Comparison of ENCODE assay signal across 8 cellular contexts in genomic region chrX:41087219-41087618, GRCh38. TPM values are rescaled to one million over a fixed set of nuclear protein-coding genes. Genes with fewer than 3 reads are reported as not detected.
DNase-seq lines count a peak whose midpoint lies in the region; ATAC-seq, FAIRE-seq and TF ChIP-seq lines count a peak whose summit lies in the region.

No MANE protein-coding gene starts in this region.

- H4K8ac ChIP-seq in H1 (ENCODE audit: extremely low read depth, insufficient read depth, low read length): no peak overlapping the region

- H4K20me1 ChIP-seq in OCI-LY1 (ENCODE audit: insufficient read depth, low read length) (no peaks in the 10 kb centered on the region), H1 (replicated peaks in 1 of 2; ENCODE audit: control insufficient read depth in 1 of 2, insufficient read depth in 2 of 2, low read length in 2 of 2) (peaks cover 4 to 21% of the 10 kb centered on the region in 2 experiments)

- intact Hi-C loops in pancreas (cut with DNase I): no loop called here

- H4K5ac ChIP-seq in H1 (ENCODE audit: insufficient read length, low read depth, low read length): no peak overlapping the region

- no peak overlapping the region for H4K91ac ChIP-seq in H1 (replicated peaks; ENCODE audit: insufficient read length, low read length)

- CTCF ChIA-PET in H1 (lab: Charles Lee; ENCODE audit: partially characterized antibody): no interaction called here

- POLR2A ChIA-PET in H1 (lab: Charles Lee; ENCODE audit: partially characterized antibody): interaction anchor here (0.6 to 4.4 kb wide), 6 partner anchors 9 to 54 kb away, joined by 3 to 18 read pairs (median 7); no protein-coding TSS in a partner anchor

- H3F3A ChIP-seq in OCI-LY1 (ENCODE audit: insufficient read depth, low read length): no peaks in the 10 kb centered on the region

- no peak overlapping the region for H2AK5ac ChIP-seq in H1 (ENCODE audit: low read depth, low read length)

- H3K4me1 ChIP-seq in OCI-LY1 (ENCODE audit: insufficient read depth, low read length, severe bottlenecking) (peaks cover 56% of the 10 kb centered on the region), H1 (replicated peaks in 1 of 4; ENCODE audit: control insufficient read depth in 3 of 4, insufficient read depth in 4 of 4, low read length in 3 of 4) (peaks cover 0 to 4% (median 0%) of the 10 kb centered on the region in 4 experiments; a peak in 1 of 7 replicates), pancreas (peaks cover 0 to 22% (median 20%) of the 10 kb centered on the region in 3 donors)

- peak overlapping the region; percentile 97 for H3K9ac ChIP-seq in OCI-LY1 (ENCODE audit: low read length)
- H3K9ac ChIP-seq in H1 (replicated peaks in 1 of 4; ENCODE audit: extremely low read depth in 1 of 4, low read depth in 3 of 4, low read length in 3 of 4): peak overlapping the region in 3 of 4 experiments; percentile 20 to 74 (median 43); a peak in 2 of 7 replicates

- H3K18ac ChIP-seq in H1 (ENCODE audit: extremely low read depth, low read length): no peak overlapping the region; the same call in 1 of the 2 replicates

- H2BK20ac ChIP-seq in H1 (ENCODE audit: low read length): no peak overlapping the region

- no peak overlapping the region for H2BK120ac ChIP-seq in H1 (replicated peaks; ENCODE audit: low read depth, low read length)

- no peak overlapping the region for H2BK12ac ChIP-seq in H1 (ENCODE audit: low read depth, low read length)

- H3K4ac ChIP-seq in H1 (replicated peaks; ENCODE audit: insufficient read length, low read depth, low read length): no peak overlapping the region

- ATAC-seq in pancreas (no peak), GM19455 (IDR thresholded peaks at IDR 0.05; ENCODE audit: unreplicated experiment) (no peak)

- in situ Hi-C loops in ACHN (cut with HindIII; ENCODE audit: low pct_ligation_motif_present, low pct_unique_long_range_greater_than_20kb, low sequenced_read_pairs): no loop called here

- H3K27ac ChIP-seq in OCI-LY1 (ENCODE audit: low read depth, low read length, poor library complexity, severe bottlenecking) (no peak overlapping the region), H1 (ENCODE audit: low read depth, low read length) (no peak overlapping the region), pancreas (peak overlapping the region in 2 of 4 donors; percentile 99 to 100)

- no peak overlapping the region for H3K23ac ChIP-seq in H1 (ENCODE audit: insufficient read length)

- peak overlapping the region; percentile 93 for H3K4me2 ChIP-seq in OCI-LY1 (ENCODE audit: low read length)
- peak overlapping the region; percentile 40 to 56; a peak in 3 of 4 replicates for H3K4me2 ChIP-seq in H1 (ENCODE audit: insufficient read depth in 1 of 2, low read depth in 2 of 2, low read length in 2 of 2)

- 1% methylated on average over 7 of the region's 7 CpGs; no CpG with 5 or more reads in 1 of the 2 experiments for WGBS in H1 (ENCODE audit: extremely low coverage in 1 of 2, insufficient coverage in 1 of 2, insufficient read length in 1 of 2, insufficient replicate concordance in 2 of 2, low coverage in 1 of 2, low lambda C conversion rate in 2 of 2, missing lambda C conversion rate in 1 of 2), 2 experiments
- 2 to 26% methylated on average over 7 of the region's 7 CpGs for whole genome bisulfite sequencing in pancreas, 2 donors

- no peaks in the 10 kb centered on the region for H3K23me2 ChIP-seq in H1 (ENCODE audit: low read depth, low read length)

- H3K9me3 ChIP-seq in OCI-LY1 (ENCODE audit: low read length): no peaks in the 10 kb centered on the region
- no peaks in the 10 kb centered on the region for H3K9me3 ChIP-seq in H1 (ENCODE audit: insufficient read depth in 2 of 2, low read depth in 1 of 2, low read length in 1 of 2)
- no peaks in the 10 kb centered on the region for H3K9me3 ChIP-seq in pancreas

- no peaks in the 10 kb centered on the region for H3K79me1 ChIP-seq in H1 (ENCODE audit: low read depth, low read length)

- no peak overlapping the region for H3K14ac ChIP-seq in H1 (ENCODE audit: insufficient read length)

- no peak overlapping the region for H2BK15ac ChIP-seq in H1 (ENCODE audit: low read length)

- TF ChIP-seq EP300 in H1 (IDR thresholded peaks at IDR 0.05; ENCODE audit: borderline replicate concordance in 1 of 2, low read depth in 2 of 2, low read length in 2 of 2): no peak

- no peak overlapping the region for H3K56ac ChIP-seq in H1 (replicated peaks; ENCODE audit: insufficient read length, low read depth, low read length)

- no peaks in the 10 kb centered on the region for H3K9me2 ChIP-seq in OCI-LY1 (ENCODE audit: low read depth, low read length)

- no peak overlapping the region for H2AFZ ChIP-seq in OCI-LY1 (ENCODE audit: low read length)
- no peak overlapping the region for H2AFZ ChIP-seq in H1 (ENCODE audit: low read length)

- H3K36me3 ChIP-seq in OCI-LY1 (ENCODE audit: insufficient read depth, low read length) (peaks cover 17% of the 10 kb centered on the region; the same call in 1 of the 2 replicates), H1 (ENCODE audit: control insufficient read depth in 2 of 4, insufficient read depth in 4 of 4, low read length in 3 of 4) (peaks cover 0 to 56% (median 2%) of the 10 kb centered on the region in 4 experiments; a peak in 4 of 8 replicates), pancreas (no peaks in the 10 kb centered on the region)

- no peak for TF ChIP-seq RAD21 in H1 (IDR thresholded peaks at IDR 0.05 in 1 of 2, conservative IDR thresholded peaks at IDR 0.05 in 1 of 2; ENCODE audit: low read depth in 2 of 2, low read length in 2 of 2)

- no peak for TF ChIP-seq CTCF in OCI-LY1 (IDR thresholded peaks at IDR 0.05; ENCODE audit: low read length)
- TF ChIP-seq CTCF in H1 (IDR thresholded peaks at IDR 0.05; ENCODE audit: control extremely low read depth in 1 of 3, insufficient read depth in 1 of 3, low read depth in 1 of 3, low read length in 3 of 3): no peak
- no peak for TF ChIP-seq CTCF in pancreas (IDR thresholded peaks at IDR 0.05)

- H2BK5ac ChIP-seq in H1 (ENCODE audit: low read depth, low read length): no peak overlapping the region

- TF ChIP-seq POLR2A in H1 (IDR thresholded peaks at IDR 0.05; ENCODE audit: control extremely low read depth in 1 of 2, low read depth in 2 of 2, low read length in 2 of 2): no peak

- H3K4me3 ChIP-seq in OCI-LY1 (ENCODE audit: low read depth, low read length, poor library complexity, severe bottlenecking) (peak overlapping the region; percentile 92), H1 (ENCODE audit: extremely low read depth in 1 of 4, insufficient read depth in 2 of 4, low read depth in 3 of 4, low read length in 4 of 4) (peak overlapping the region; percentile 77 to 100 (median 90)), pancreas (peak overlapping the region; percentile 89 to 94 (median 92))

- DNase-seq in ELR (ENCODE audit: low read depth) (peak; percentile 9), H1 (ENCODE audit: low read depth in 1 of 2, low spot score in 2 of 2) (no peak), pancreas (no peak), ACHN (no peak), GOT3 (lab: John Stamatoyannopoulos, UW) (no peak), HuH-7 (ENCODE audit: low spot score) (no peak)

- FAIRE-seq in H1 (lab: Jason Lieb, UNC): peak; percentile 82
- peak; percentile 23 for FAIRE-seq in pancreas (lab: Jason Lieb, UNC)

- no peaks in the 10 kb centered on the region for H3K27me3 ChIP-seq in OCI-LY1 (ENCODE audit: insufficient read depth, low read length)
- H3K27me3 ChIP-seq in H1 (replicated peaks in 1 of 4; ENCODE audit: control insufficient read depth in 3 of 4, extremely low read depth in 1 of 4, insufficient read depth in 3 of 4, low read length in 3 of 4): no peaks in the 10 kb centered on the region
- no peaks in the 10 kb centered on the region for H3K27me3 ChIP-seq in pancreas

- H3K79me2 ChIP-seq in OCI-LY1 (ENCODE audit: insufficient read depth, low read length) (peaks cover 63% of the 10 kb centered on the region), H1 (ENCODE audit: control insufficient read depth in 1 of 2, insufficient read depth in 2 of 2, low read length in 2 of 2) (peaks cover 45 to 82% of the 10 kb centered on the region in 2 experiments)

TF ChIP-seq in H1, 55 proteins besides CTCF, POLR2A, EP300 and RAD21:
- TF ChIP-seq GABPA (IDR thresholded peaks at IDR 0.05; ENCODE audit: borderline replicate concordance, insufficient read depth, low read length) (no peak), KDM1A (IDR thresholded peaks at IDR 0.05; ENCODE audit: borderline replicate concordance, low read length) (no peak), HDAC2 (IDR thresholded peaks at IDR 0.05; ENCODE audit: borderline replicate concordance in 1 of 2, low read depth in 2 of 2, low read length in 2 of 2) (no peak), CREB1 (IDR thresholded peaks at IDR 0.05) (no peak)

RNA-seq across cellular contexts. Expression of gene USP9X, which starts 2.0 kb away (rescaled TPM):
- 299 and 300 TPM in 2 replicates for total RNA-seq in H1 (2021; fragmentation: NEBNext Ultra II Directional; extraction: Animal tissue kit (Norgen Biotek cat#: 25700))
- polyA plus RNA-seq in H1 (2011; rRNA removed) (58.2 and 79.2 TPM in 2 replicates), pancreas (10 to 100 TPM in 1 of 2 donors, 1 to 10 TPM in 1; 6.3 to 13.5 TPM)
- 102 TPM for polyA plus RNA-seq in H1 (2011; cell fraction: cytosol; rRNA removed)
- 114 TPM for polyA plus RNA-seq in H1 (2011; cell fraction: nucleus; rRNA removed)
- 119 to 210 TPM (median 146 TPM) in 4 replicates for polyA plus RNA-seq in H1 (2012, experiment 1 of 2)
- polyA plus RNA-seq in H1 (2012, experiment 2 of 2): 5.3 TPM
- 52.3 TPM for polyA plus RNA-seq in H1 (2013, experiment 1 of 2)
- 45.5 TPM for polyA plus RNA-seq in H1 (2013, experiment 2 of 2)
- 1,122 and 1,571 TPM in 2 replicates for polyA minus RNA-seq in H1 (2011; rRNA and poly(A)+ RNA removed)
- 404 TPM for polyA minus RNA-seq in H1 (2011; cell fraction: cytosol; rRNA and poly(A)+ RNA removed)
- 796 TPM for polyA minus RNA-seq in H1 (2011; cell fraction: nucleus; rRNA and poly(A)+ RNA removed)
- 10 to 100 TPM; 29.4 to 55.2 (median 32.2) TPM for total RNA-seq in pancreas
